Comparison of ENCODE assay signal across 1 cellular context in the genomic region with DNA sequence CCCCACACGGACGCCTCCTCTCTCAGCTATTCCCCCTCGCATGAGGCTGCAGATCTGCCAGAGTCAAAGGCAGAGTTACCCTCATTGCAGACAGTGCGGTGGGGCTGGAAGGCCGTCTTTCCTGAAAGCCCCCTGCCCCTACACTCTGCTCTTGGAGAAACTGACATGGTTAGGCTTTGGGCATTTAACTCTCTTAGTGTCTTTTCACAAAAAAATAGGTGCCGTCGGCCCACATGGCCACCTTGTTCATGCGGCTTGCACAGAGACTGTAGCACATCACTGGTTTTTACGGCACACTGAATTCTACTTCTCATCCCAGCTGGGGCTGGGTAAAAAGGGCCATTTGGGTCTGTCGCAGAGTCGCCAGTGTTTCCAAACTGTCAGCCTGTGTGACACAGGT.
TF ChIP-seq lines count a peak whose summit lies in the region.

No MANE protein-coding gene starts in this region.

TF ChIP-seq in GM23338, 12 proteins besides CTCF, POLR2A, EP300 and RAD21 (continued from another document):
- TF ChIP-seq ZNF462 (CRISPR knock-in tag; IDR thresholded peaks at IDR 0.05) = no peak
- no peak for TF ChIP-seq ZNF331 (CRISPR knock-in tag; IDR thresholded peaks at IDR 0.05; ENCODE audit: low read depth)
TF ChIP-seq in GM23338: peak in this region for 0.
